ENCODE assay signal across 5 cellular contexts in genomic region chr22:47883757-47884156, GRCh38.
"Had no signal": no experiment of that assay in that cellular context is flagged by ENCODE, and none has a peak within 500 bp of the region (broad histone marks: within the 10 kb centered on the region; RNA-seq: fewer than 3 reads in every experiment).

No MANE protein-coding gene starts in this region.

- H2AFZ ChIP-seq: GM23338 had no signal

- H3K4me2 ChIP-seq: GM23338 had no signal

- H3K4me3 ChIP-seq: GM23338 had no signal

- H3K27ac ChIP-seq: HL-60 had no signal

- DNase-seq: H9, HCEC 1CT had no signal

- ATAC-seq: GM23338, HepG2 had no signal
